In the genomic region with DNA sequence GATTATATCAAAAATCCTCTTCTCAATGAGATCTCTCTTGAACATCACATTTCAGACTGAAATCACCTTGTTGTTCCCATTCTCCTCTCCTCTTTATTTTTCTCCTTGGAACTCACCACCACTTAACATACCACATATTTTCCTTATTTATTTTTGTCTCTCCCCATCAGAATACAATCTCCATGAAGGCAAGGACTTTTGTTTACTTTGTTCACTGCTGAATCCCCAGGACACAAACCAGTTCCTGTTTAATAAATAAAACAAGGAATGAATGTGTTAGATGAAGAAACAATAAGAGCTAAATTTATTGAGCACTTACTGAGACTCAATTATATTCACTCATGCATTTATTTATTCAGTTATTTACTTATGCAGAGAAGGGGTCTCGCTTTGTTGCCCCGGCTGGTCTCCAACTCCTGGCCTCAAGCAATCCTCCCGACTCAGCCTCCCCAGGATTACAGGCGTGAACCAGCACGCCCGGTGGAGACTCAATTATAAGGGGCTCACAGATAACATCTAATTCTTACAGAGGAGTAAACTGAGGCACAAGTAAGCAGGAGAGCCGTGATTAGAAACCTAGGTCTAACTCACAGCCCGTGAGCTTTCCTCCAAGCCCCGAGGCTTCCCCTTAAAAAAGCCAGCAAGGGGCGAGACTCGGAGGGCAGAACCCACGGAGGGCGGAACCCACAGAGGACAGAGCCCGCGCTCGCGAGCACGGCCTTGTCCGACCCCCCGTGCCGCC, we compare ENCODE assay signal across 7 cellular contexts. TPM values are rescaled to one million over a fixed set of nuclear protein-coding genes. Genes with fewer than 3 reads are reported as not detected.
DNase-seq lines count a peak whose midpoint lies in the region; ATAC-seq and TF ChIP-seq lines count a peak whose summit lies in the region.

No MANE protein-coding gene starts in this region.

- H3K9ac ChIP-seq in IMR-90 (ENCODE audit: low read depth, low read length) (peak overlapping the region; percentile 61), iPS-20b (ENCODE audit: low read depth, low read length) (peak overlapping the region; percentile 92; the same call in 1 of the 2 replicates)

- 0% methylated on average over 7 of the region's 21 CpGs; no CpG with 5 or more reads in 1 of the 2 experiments for WGBS in IMR-90 (ENCODE audit: extremely low coverage in 2 of 2, insufficient read length in 1 of 2), 2 experiments
- 18 to 23% (median 20%) methylated on average over 21 of the region's 21 CpGs for WGBS in stomach, 5 donors

- ATAC-seq in IMR-90 (ENCODE audit: low read depth) = no peak
- ATAC-seq in HG03457 (IDR thresholded peaks at IDR 0.05; ENCODE audit: unreplicated experiment) = no peak

- dilution Hi-C loops in IMR-90 (cut with HindIII; ENCODE audit: low sequenced_read_pairs, unreplicated experiment) = no loop called here

- H3K27me3 Mint-ChIP-seq in activated naive CD8-positive, alpha-beta T cell treated with anti-CD3 and anti-CD28 coated beads for 36 hours = no peaks in the 10 kb centered on the region

- H3K79me1 ChIP-seq in IMR-90 (ENCODE audit: low read depth in 1 of 2, low read length in 2 of 2) = peaks cover 25 to 39% of the 10 kb centered on the region in 2 experiments

- peak overlapping the region; percentile 26 for H2BK5ac ChIP-seq in IMR-90 (ENCODE audit: low read depth, low read length, poor library complexity, severe bottlenecking)

- peak overlapping the region; percentile 64 for H4K91ac ChIP-seq in IMR-90 (ENCODE audit: insufficient read depth, low read depth, low read length)

- peak overlapping the region; percentile 48; the same call in 1 of the 2 replicates for H2BK120ac ChIP-seq in IMR-90 (ENCODE audit: low read depth, low read length)

- CTCF ChIA-PET in IMR-90 (lab: Yijun Ruan, JAX) = interaction anchor here (1.0 to 1.5 kb wide), 4 partner anchors 16 to 142 kb away, joined by 4 to 7 read pairs (median 4); no protein-coding TSS in a partner anchor

- peak overlapping the region; percentile 43 for H4K5ac ChIP-seq in IMR-90 (ENCODE audit: low read depth, low read length)

- peak overlapping the region; percentile 85 for H3K14ac ChIP-seq in IMR-90 (replicated peaks; ENCODE audit: low read depth, low read length)

- H3K27me3 ChIP-seq in IMR-90 (ENCODE audit: control insufficient read depth, insufficient read depth, low read length) = no peaks in the 10 kb centered on the region
- no peaks in the 10 kb centered on the region for H3K27me3 ChIP-seq in iPS-20b (ENCODE audit: insufficient read depth, low read length)
- no peaks in the 10 kb centered on the region for H3K27me3 ChIP-seq in stomach

- no peak overlapping the region for H2AK5ac ChIP-seq in IMR-90 (ENCODE audit: low read depth, low read length)

- H3K9me3 Mint-ChIP-seq in activated naive CD8-positive, alpha-beta T cell treated with anti-CD3 and anti-CD28 coated beads for 36 hours = no peaks in the 10 kb centered on the region

- no peak for DNase-seq in IMR-90
- DNase-seq in activated naive CD8-positive, alpha-beta T cell treated with anti-CD3 and anti-CD28 coated beads for 36 hours = no peak
- DNase-seq in stomach = no peak
- DNase-seq in central memory CD4-positive, alpha-beta T cell = no peak
- DNase-seq in GDM1 (lab: John Stamatoyannopoulos, UW) = no peak

- H3K27ac Mint-ChIP-seq in activated naive CD8-positive, alpha-beta T cell treated with anti-CD3 and anti-CD28 coated beads for 36 hours = peak overlapping the region; percentile 93

- no peaks in the 10 kb centered on the region for H3K9me3 ChIP-seq in IMR-90 (ENCODE audit: control insufficient read depth, insufficient read depth, low read length)
- H3K9me3 ChIP-seq in iPS-20b (ENCODE audit: insufficient read depth, low read depth, low read length) = no peaks in the 10 kb centered on the region
- H3K9me3 ChIP-seq in stomach = no peaks in the 10 kb centered on the region

- H3K36me3 ChIP-seq in IMR-90 (ENCODE audit: control insufficient read depth, insufficient read depth, low read length) = peaks cover 7% of the 10 kb centered on the region
- H3K36me3 ChIP-seq in iPS-20b (ENCODE audit: insufficient read depth, low read depth, low read length) = peaks cover 27% of the 10 kb centered on the region
- H3K36me3 ChIP-seq in stomach = peaks cover 9 to 21% (median 17%) of the 10 kb centered on the region in 4 donors

- POLR2A ChIA-PET in IMR-90 (lab: Charles Lee; ENCODE audit: unreplicated experiment) = interaction anchor here (0.6 kb wide), 1 partner anchor 306 kb away, joined by 3 read pairs; no protein-coding TSS in a partner anchor

- H3K4ac ChIP-seq in IMR-90 (ENCODE audit: low read depth, low read length) = peak overlapping the region; percentile 88

- H3K4me3 Mint-ChIP-seq in activated naive CD8-positive, alpha-beta T cell treated with anti-CD3 and anti-CD28 coated beads for 36 hours = peak overlapping the region; percentile 83

- H3K23ac ChIP-seq in IMR-90 (ENCODE audit: low read depth, low read length) = peak overlapping the region; percentile 68; the same call in 1 of the 2 replicates

- TF ChIP-seq POLR2A in IMR-90 (IDR thresholded peaks at IDR 0.05; ENCODE audit: low read depth, low read length) = no peak
- TF ChIP-seq POLR2A in stomach (IDR thresholded peaks at IDR 0.05) = no peak

- TF ChIP-seq CTCF in IMR-90 (conservative IDR thresholded peaks at IDR 0.05; ENCODE audit: low read depth, low read length) (no peak), stomach (IDR thresholded peaks at IDR 0.05) (no peak)

- H3K4me3 ChIP-seq in IMR-90 (ENCODE audit: insufficient read depth, low read depth, low read length) = peak overlapping the region; percentile 82
- H3K4me3 ChIP-seq in iPS-20b (ENCODE audit: low read length) = peak overlapping the region; percentile 98
- peak overlapping the region; percentile 71 to 77 (median 76) for H3K4me3 ChIP-seq in stomach

- peak overlapping the region; percentile 56 for H3K4me2 ChIP-seq in IMR-90 (ENCODE audit: low read depth, low read length)

- peak overlapping the region; percentile 53 for H3K56ac ChIP-seq in IMR-90 (ENCODE audit: extremely low read depth, insufficient read depth, low read length)

- H3K4me1 ChIP-seq in IMR-90 (ENCODE audit: control insufficient read depth, insufficient read depth, low read length) = peaks cover 7% of the 10 kb centered on the region
- H3K4me1 ChIP-seq in iPS-20b (ENCODE audit: insufficient read depth, low read length) = 0 out of 2 replicates have a peak, but pooled peaks cover 5% of the 10 kb centered on the region
- H3K4me1 ChIP-seq in stomach = peaks cover 16 to 40% (median 29%) of the 10 kb centered on the region in 4 donors

- H2BK20ac ChIP-seq in IMR-90 (ENCODE audit: low read depth, low read length) = no peak overlapping the region

- TF ChIP-seq EP300 in stomach (IDR thresholded peaks at IDR 0.05) = no peak

- H4K8ac ChIP-seq in IMR-90 (ENCODE audit: low read depth in 2 of 2, low read length in 2 of 2) = peak overlapping the region; percentile 95 to 96

- H2AK9ac ChIP-seq in IMR-90 (replicated peaks; ENCODE audit: low read depth, low read length, poor library complexity) = peak overlapping the region; percentile 63

- peaks cover 32% of the 10 kb centered on the region for H3K4me1 Mint-ChIP-seq in activated naive CD8-positive, alpha-beta T cell treated with anti-CD3 and anti-CD28 coated beads for 36 hours

- no peak for TF ChIP-seq RAD21 in IMR-90 (IDR thresholded peaks at IDR 0.05; ENCODE audit: low read length)

- peaks cover 4% of the 10 kb centered on the region for H3K36me3 Mint-ChIP-seq in activated naive CD8-positive, alpha-beta T cell treated with anti-CD3 and anti-CD28 coated beads for 36 hours

- H3K27ac ChIP-seq in IMR-90 (ENCODE audit: insufficient read depth, low read length) (peak overlapping the region; percentile 25), iPS-20b (ENCODE audit: low read length) (no peak overlapping the region), stomach (peak overlapping the region; percentile 86 to 95 (median 88))

- peaks cover 6% of the 10 kb centered on the region for H3K9me1 ChIP-seq in IMR-90 (ENCODE audit: insufficient read depth, low read length)

- intact Hi-C loops in IMR-90 (cut with micrococcal nuclease) (no loop called here), stomach (cut with DNase I; ENCODE audit: low total_unique reads) (loop anchor here (10.0 kb wide), 1 partner anchor 112 kb away; the partner anchor contains the start of gene GRHL1)

- no peaks in the 10 kb centered on the region for H4K20me1 ChIP-seq in IMR-90 (ENCODE audit: insufficient read depth, low read length)

- H2BK15ac ChIP-seq in IMR-90 (ENCODE audit: low read depth, low read length) = 0 out of 3 replicates have a peak overlapping the region, but pooled peaks have one; percentile 6

- H2AFZ ChIP-seq in IMR-90 (replicated peaks; ENCODE audit: low read length, poor library complexity) = peak overlapping the region; percentile 96

- no peak overlapping the region for H3K18ac ChIP-seq in IMR-90 (ENCODE audit: low read depth, low read length)

- BruUV-seq in IMR-90 (replicated peaks; lab: Mats Ljungman, UMichigan) = no TSS peak

- in situ Hi-C loops in IMR-90 (cut with MboI; ENCODE audit: low sequenced_read_pairs) = no loop called here

TF ChIP-seq in IMR-90, 13 proteins besides CTCF, POLR2A, EP300 and RAD21 (continues in another document):
- TF ChIP-seq RFX5 (IDR thresholded peaks at IDR 0.05; ENCODE audit: low read depth, low read length) (no peak), MAFK (IDR thresholded peaks at IDR 0.05; ENCODE audit: low read depth, low read length) (no peak), NFE2L2 (IDR thresholded peaks at IDR 0.05; ENCODE audit: low read depth, low read length) (no peak), BHLHE40 (IDR thresholded peaks at IDR 0.05; ENCODE audit: low read depth, low read length) (no peak), RCOR1 (IDR thresholded peaks at IDR 0.05; ENCODE audit: insufficient replicate concordance, low read length) (no peak), FOS (IDR thresholded peaks at IDR 0.05; ENCODE audit: low read depth, low read length) (no peak)
- TF ChIP-seq, protein P1, sequence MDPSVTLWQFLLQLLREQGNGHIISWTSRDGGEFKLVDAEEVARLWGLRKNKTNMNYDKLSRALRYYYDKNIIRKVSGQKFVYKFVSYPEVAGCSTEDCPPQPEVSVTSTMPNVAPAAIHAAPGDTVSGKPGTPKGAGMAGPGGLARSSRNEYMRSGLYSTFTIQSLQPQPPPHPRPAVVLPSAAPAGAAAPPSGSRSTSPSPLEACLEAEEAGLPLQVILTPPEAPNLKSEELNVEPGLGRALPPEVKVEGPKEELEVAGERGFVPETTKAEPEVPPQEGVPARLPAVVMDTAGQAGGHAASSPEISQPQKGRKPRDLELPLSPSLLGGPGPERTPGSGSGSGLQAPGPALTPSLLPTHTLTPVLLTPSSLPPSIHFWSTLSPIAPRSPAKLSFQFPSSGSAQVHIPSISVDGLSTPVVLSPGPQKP (IDR thresholded peaks at IDR 0.05; ENCODE audit: borderline replicate concordance, low read depth, low read length) = no peak

RNA-seq across cellular contexts. Expression of gene TAF1B, which starts 0.6 kb away (rescaled TPM):
- 19.9 and 26.9 TPM in 2 replicates for total RNA-seq in IMR-90 (2012; rRNA removed)
- polyA plus RNA-seq in IMR-90 (2012; rRNA removed) = 7.2 and 8.4 TPM in 2 replicates
- polyA plus RNA-seq in IMR-90 (2012; cell fraction: cytosol; rRNA removed) = 1.4 and 2.6 TPM in 2 replicates
- polyA plus RNA-seq in IMR-90 (2012; cell fraction: nucleus; rRNA removed; ENCODE audit: low replicate concordance) = 0.98 and 9.0 TPM in 2 replicates
- total RNA-seq in activated naive CD8-positive, alpha-beta T cell treated with anti-CD3 and anti-CD28 coated beads for 36 hours = 10 to 100 TPM; 23.0 to 25.3 TPM
- total RNA-seq in stomach = 10 to 100 TPM in 3 of 5 donors, 1 to 10 TPM in 2; 5.8 to 34.6 (median 20.7) TPM
- 1 to 10 TPM; 3.8 to 6.4 (median 6.2) TPM for polyA plus RNA-seq in stomach
